ENCODE assay signal across 2 cellular contexts in genomic region chr1:11720033-11720376, GRCh38.
TF ChIP-seq lines count a peak whose summit lies in the region.

No MANE protein-coding gene starts in this region.

TF ChIP-seq in K562, 482 proteins besides CTCF, POLR2A, EP300 and RAD21:
- TF ChIP-seq FOSL1 (tag; conservative IDR thresholded peaks at IDR 0.05) (no peak), KAT7 (CRISPR knock-in tag; IDR thresholded peaks at IDR 0.05; ENCODE audit: borderline replicate concordance) (0 out of 2 replicates have a peak, but pooled peaks have one; percentile 45), AFF4 (CRISPR knock-in tag; IDR thresholded peaks at IDR 0.05) (peak; percentile 12; the same call in 1 of the 2 replicates), CREB1 (IDR thresholded peaks at IDR 0.05) (0 out of 2 replicates have a peak, but pooled peaks have one; percentile 4), CREB1 (CRISPR knock-in tag; IDR thresholded peaks at IDR 0.05) (no peak), SMAD4 (CRISPR knock-in tag; conservative IDR thresholded peaks at IDR 0.05) (0 out of 2 replicates have a peak, but pooled peaks have one; percentile 0), PRMT5 (CRISPR knock-in tag; IDR thresholded peaks at IDR 0.05) (no peak), HOMEZ (CRISPR knock-in tag; IDR thresholded peaks at IDR 0.05) (peak; percentile 21; the same call in 1 of the 2 replicates), TCF15 (CRISPR knock-in tag; IDR thresholded peaks at IDR 0.05) (no peak), KAT2B (IDR thresholded peaks at IDR 0.05; ENCODE audit: low read depth, low read length) (no peak)
TF ChIP-seq in K562: peak in this region for 5.

TF ChIP-seq in neural cell, 6 proteins besides CTCF, POLR2A, EP300 and RAD21:
- TF ChIP-seq TAF1 (IDR thresholded peaks at IDR 0.05; ENCODE audit: low read depth), result no peak
- TF ChIP-seq REST (IDR thresholded peaks at IDR 0.05; ENCODE audit: borderline replicate concordance), result no peak
- TF ChIP-seq SMC3 (conservative IDR thresholded peaks at IDR 0.05; ENCODE audit: poor library complexity), result peak; percentile 3
- no peak for TF ChIP-seq MXI1 (conservative IDR thresholded peaks at IDR 0.05; ENCODE audit: poor library complexity, severe bottlenecking)
- TF ChIP-seq POLR2AphosphoS5 (IDR thresholded peaks at IDR 0.05), result no peak
